Comparison of ENCODE assay signal across 1 cellular context in the genomic region with DNA sequence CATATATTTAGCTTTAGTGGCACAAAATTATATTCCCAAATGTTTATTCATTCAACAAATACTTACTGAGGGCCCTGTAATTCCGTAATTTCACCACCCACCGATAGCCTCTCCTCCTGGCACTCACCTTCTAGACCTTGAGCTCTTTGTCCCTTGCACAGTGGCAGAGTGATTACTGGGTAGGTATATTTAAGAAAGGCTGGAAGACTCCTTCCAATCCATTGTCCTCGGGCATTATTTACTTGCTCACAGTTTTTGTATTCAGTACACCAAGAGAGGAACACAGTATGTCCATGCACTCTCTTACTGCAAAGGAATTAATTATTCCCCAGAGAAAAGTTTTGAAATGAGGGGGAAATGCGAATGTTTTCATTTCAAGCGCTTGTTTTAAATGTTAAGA.
TF ChIP-seq lines count a peak whose summit lies in the region.

No MANE protein-coding gene starts in this region.

TF ChIP-seq in HepG2, 621 proteins besides CTCF, POLR2A, EP300 and RAD21 (continued from another document):
- TF ChIP-seq ZMAT3 (CRISPR knock-in tag; conservative IDR thresholded peaks at IDR 0.05) = no peak
- TF ChIP-seq NFRKB (IDR thresholded peaks at IDR 0.05) = no peak
- TF ChIP-seq ZNF652 (CRISPR knock-in tag; IDR thresholded peaks at IDR 0.05; ENCODE audit: borderline replicate concordance, low read depth) = no peak
- TF ChIP-seq ZMYM4 (CRISPR knock-in tag; IDR thresholded peaks at IDR 0.05) = no peak
- TF ChIP-seq, protein P1, sequence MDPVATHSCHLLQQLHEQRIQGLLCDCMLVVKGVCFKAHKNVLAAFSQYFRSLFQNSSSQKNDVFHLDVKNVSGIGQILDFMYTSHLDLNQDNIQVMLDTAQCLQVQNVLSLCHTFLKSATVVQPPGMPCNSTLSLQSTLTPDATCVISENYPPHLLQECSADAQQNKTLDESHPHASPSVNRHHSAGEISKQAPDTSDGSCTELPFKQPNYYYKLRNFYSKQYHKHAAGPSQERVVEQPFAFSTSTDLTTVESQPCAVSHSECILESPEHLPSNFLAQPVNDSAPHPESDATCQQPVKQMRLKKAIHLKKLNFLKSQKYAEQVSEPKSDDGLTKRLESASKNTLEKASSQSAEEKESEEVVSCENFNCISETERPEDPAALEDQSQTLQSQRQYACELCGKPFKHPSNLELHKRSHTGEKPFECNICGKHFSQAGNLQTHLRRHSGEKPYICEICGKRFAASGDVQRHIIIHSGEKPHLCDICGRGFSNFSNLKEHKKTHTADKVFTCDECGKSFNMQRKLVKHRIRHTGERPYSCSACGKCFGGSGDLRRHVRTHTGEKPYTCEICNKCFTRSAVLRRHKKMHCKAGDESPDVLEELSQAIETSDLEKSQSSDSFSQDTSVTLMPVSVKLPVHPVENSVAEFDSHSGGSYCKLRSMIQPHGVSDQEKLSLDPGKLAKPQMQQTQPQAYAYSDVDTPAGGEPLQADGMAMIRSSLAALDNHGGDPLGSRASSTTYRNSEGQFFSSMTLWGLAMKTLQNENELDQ (CRISPR knock-in tag; IDR thresholded peaks at IDR 0.05; ENCODE audit: borderline replicate concordance) = no peak
- no peak for TF ChIP-seq RARG (CRISPR knock-in tag; IDR thresholded peaks at IDR 0.05; ENCODE audit: low read depth)
- TF ChIP-seq ZNF430 (CRISPR knock-in tag; IDR thresholded peaks at IDR 0.05) = no peak
- TF ChIP-seq, protein P2, sequence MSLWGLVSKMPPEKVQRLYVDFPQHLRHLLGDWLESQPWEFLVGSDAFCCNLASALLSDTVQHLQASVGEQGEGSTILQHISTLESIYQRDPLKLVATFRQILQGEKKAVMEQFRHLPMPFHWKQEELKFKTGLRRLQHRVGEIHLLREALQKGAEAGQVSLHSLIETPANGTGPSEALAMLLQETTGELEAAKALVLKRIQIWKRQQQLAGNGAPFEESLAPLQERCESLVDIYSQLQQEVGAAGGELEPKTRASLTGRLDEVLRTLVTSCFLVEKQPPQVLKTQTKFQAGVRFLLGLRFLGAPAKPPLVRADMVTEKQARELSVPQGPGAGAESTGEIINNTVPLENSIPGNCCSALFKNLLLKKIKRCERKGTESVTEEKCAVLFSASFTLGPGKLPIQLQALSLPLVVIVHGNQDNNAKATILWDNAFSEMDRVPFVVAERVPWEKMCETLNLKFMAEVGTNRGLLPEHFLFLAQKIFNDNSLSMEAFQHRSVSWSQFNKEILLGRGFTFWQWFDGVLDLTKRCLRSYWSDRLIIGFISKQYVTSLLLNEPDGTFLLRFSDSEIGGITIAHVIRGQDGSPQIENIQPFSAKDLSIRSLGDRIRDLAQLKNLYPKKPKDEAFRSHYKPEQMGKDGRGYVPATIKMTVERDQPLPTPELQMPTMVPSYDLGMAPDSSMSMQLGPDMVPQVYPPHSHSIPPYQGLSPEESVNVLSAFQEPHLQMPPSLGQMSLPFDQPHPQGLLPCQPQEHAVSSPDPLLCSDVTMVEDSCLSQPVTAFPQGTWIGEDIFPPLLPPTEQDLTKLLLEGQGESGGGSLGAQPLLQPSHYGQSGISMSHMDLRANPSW (CRISPR knock-in tag; IDR thresholded peaks at IDR 0.05; ENCODE audit: borderline replicate concordance) = no peak
- no peak for TF ChIP-seq FOXA1 (IDR thresholded peaks at IDR 0.05)
- TF ChIP-seq FOXA1 (CRISPR knock-in tag; IDR thresholded peaks at IDR 0.05) = no peak
